8 cellular contexts compared by ENCODE assay signal in genomic region chr3:79517766-79518413, GRCh38.
A peak's percentile ranks its signal among the peaks of the same experiment; 100 is the strongest.
DNase-seq lines count a peak whose midpoint lies in the region; ATAC-seq, FAIRE-seq and TF ChIP-seq lines count a peak whose summit lies in the region.

No MANE protein-coding gene starts in this region.

- no peaks in the 10 kb centered on the region for H3K9me1 ChIP-seq in keratinocyte (ENCODE audit: control insufficient read depth, extremely low read depth, insufficient read depth, low read length)

- no peaks in the 10 kb centered on the region for H3K9me2 ChIP-seq in HCT116 (ENCODE audit: insufficient read depth)

- H3K36me3 ChIP-seq in HCT116 (ENCODE audit: control insufficient read depth in 1 of 2, insufficient read depth in 2 of 2, low read length in 2 of 2) = no peaks in the 10 kb centered on the region
- H3K36me3 ChIP-seq in keratinocyte (ENCODE audit: control insufficient read depth in 2 of 2, extremely low read depth in 1 of 2, insufficient read depth in 2 of 2, low read length in 2 of 2) = no peaks in the 10 kb centered on the region

- BruUV-seq in HCT116 (replicated peaks; lab: Mats Ljungman, UMichigan) = no TSS peak

- H3K27ac ChIP-seq in HCT116 (ENCODE audit: low read depth, low read length) (no peak overlapping the region), keratinocyte (ENCODE audit: control insufficient read depth, insufficient read depth, low read length) (no peak overlapping the region)

- TF ChIP-seq RAD21 in HCT116 (IDR thresholded peaks at IDR 0.05; ENCODE audit: low read depth) = no peak

- peaks cover 0 to 9% of the 10 kb centered on the region in 2 experiments; a peak in 2 of 4 replicates for H3K9me3 ChIP-seq in HCT116 (ENCODE audit: control insufficient read depth in 1 of 2, insufficient read depth in 1 of 2, low read depth in 1 of 2, low read length in 2 of 2)
- no peaks in the 10 kb centered on the region for H3K9me3 ChIP-seq in keratinocyte (ENCODE audit: control insufficient read depth, low read depth, low read length)

- H3K79me2 ChIP-seq in HCT116 (ENCODE audit: insufficient read depth, low read length) (no peaks in the 10 kb centered on the region), keratinocyte (ENCODE audit: control insufficient read depth, insufficient read depth, low read length) (no peaks in the 10 kb centered on the region)

- dilution Hi-C loops in keratinocyte (cut with MboI; ENCODE audit: extremely low pct_ligation_motif_present, low sequenced_read_pairs) = no loop called here

- H4K20me1 ChIP-seq in HCT116 (ENCODE audit: insufficient read depth) = no peaks in the 10 kb centered on the region; the same call in 1 of the 2 replicates
- H4K20me1 ChIP-seq in keratinocyte (ENCODE audit: control insufficient read depth, extremely low read depth, insufficient read depth, low read length) = no peaks in the 10 kb centered on the region

- TF ChIP-seq CTCF in HCT116 (IDR thresholded peaks at IDR 0.05 in 2 of 3, conservative IDR thresholded peaks at IDR 0.05 in 1 of 3; ENCODE audit: borderline replicate concordance in 1 of 3, insufficient read depth in 1 of 3, low read depth in 2 of 3, low read length in 2 of 3) (peak in 2 of 3 experiments; percentile 32 to 33; a peak in 2 of 6 replicates), keratinocyte (optimal IDR thresholded peaks at IDR 0.05 in 1 of 3, IDR thresholded peaks at IDR 0.05 in 1 of 3, conservative IDR thresholded peaks at IDR 0.05 in 1 of 3; ENCODE audit: extremely low read depth in 1 of 3, insufficient read depth in 2 of 3, low read length in 3 of 3) (peak; percentile 67 to 73 (median 72))

- POLR2A ChIA-PET in HCT116 (lab: Charles Lee) = no interaction called here

- CTCF ChIA-PET in HCT116 (lab: Charles Lee) = no interaction called here

- intact Hi-C loops in HCT116 (cut with micrococcal nuclease) = no loop called here

- RAD21 ChIA-PET in HCT116 (lab: Charles Lee; ENCODE audit: low non-redundant PET in 1 of 2, low total read pairs in 2 of 2, uncharacterized antibody in 2 of 2, unreplicated experiment in 2 of 2) = no interaction called here

- ATAC-seq in HCT116 (no peak), SK-N-SH treated with all-trans-retinoic acid at 6 μM for 48 hours (peak; percentile 76), HG02571 (IDR thresholded peaks at IDR 0.05; ENCODE audit: unreplicated experiment) (no peak), HG03159 (IDR thresholded peaks at IDR 0.05; ENCODE audit: unreplicated experiment) (no peak), HG03280 (IDR thresholded peaks at IDR 0.05; ENCODE audit: unreplicated experiment) (no peak)

- no peak overlapping the region for H3K4me3 ChIP-seq in HCT116 (replicated peaks in 1 of 2; ENCODE audit: low read depth in 1 of 2, low read length in 2 of 2)
- no peak overlapping the region for H3K4me3 ChIP-seq in keratinocyte (ENCODE audit: control insufficient read depth in 2 of 3, extremely low read depth in 1 of 3, insufficient read depth in 2 of 3, low read depth in 1 of 3, low read length in 3 of 3)

- DNase-seq in AG20443 (ENCODE audit: low spot score) (peak; percentile 35), HCT116 (ENCODE audit: low read depth, low spot score) (no peak), keratinocyte (ENCODE audit: low read depth, low spot score) (no peak), GF-D8 (lab: John Stamatoyannopoulos, UW) (no peak)

- no peak overlapping the region for H3K9ac ChIP-seq in HCT116 (ENCODE audit: low read length)
- H3K9ac ChIP-seq in keratinocyte (ENCODE audit: control insufficient read depth, extremely low read depth, insufficient read depth, low read length) = no peak overlapping the region

- FAIRE-seq in keratinocyte (lab: Jason Lieb, UNC) = peak; percentile 77

- H3K27me3 ChIP-seq in HCT116 (ENCODE audit: insufficient read depth, low read length) (no peaks in the 10 kb centered on the region), keratinocyte (ENCODE audit: control insufficient read depth, extremely low read depth, insufficient read depth, low read length) (no peaks in the 10 kb centered on the region)

- H2AFZ ChIP-seq in HCT116 (ENCODE audit: low read depth, low read length, poor library complexity, severe bottlenecking) (no peak overlapping the region), keratinocyte (ENCODE audit: control insufficient read depth, low read length) (no peak overlapping the region)

- H3K4me1 ChIP-seq in HCT116 (ENCODE audit: control insufficient read depth in 1 of 2, insufficient read depth in 2 of 2, low read length in 2 of 2) (no peaks in the 10 kb centered on the region), keratinocyte (ENCODE audit: control insufficient read depth, extremely low read depth, insufficient read depth, low read length) (peaks cover 3% of the 10 kb centered on the region)

- H3K4me2 ChIP-seq in HCT116 (ENCODE audit: low read length) = no peak overlapping the region
- no peak overlapping the region for H3K4me2 ChIP-seq in keratinocyte (ENCODE audit: control insufficient read depth, extremely low read depth, insufficient read depth, low read depth, low read length)

- TF ChIP-seq POLR2A in HCT116 (IDR thresholded peaks at IDR 0.05; ENCODE audit: borderline replicate concordance, extremely low read depth, insufficient read depth, insufficient read length) = no peak

TF ChIP-seq in HCT116, 20 proteins besides CTCF, POLR2A, EP300 and RAD21:
- no peak for TF ChIP-seq EZH2 (IDR thresholded peaks at IDR 0.05)
- no peak for TF ChIP-seq SP1 (IDR thresholded peaks at IDR 0.05; ENCODE audit: low read depth)
- TF ChIP-seq POLR2AphosphoS5 (IDR thresholded peaks at IDR 0.05; ENCODE audit: low read depth, low read length) = no peak
- TF ChIP-seq TCF7L2 (IDR thresholded peaks at IDR 0.05; ENCODE audit: borderline replicate concordance, extremely low read depth, insufficient read depth, insufficient read length) = no peak

TF ChIP-seq in SK-N-SH treated with all-trans-retinoic acid at 6 μM for 48 hours, 23 proteins besides CTCF, POLR2A, EP300 and RAD21:
- no peak for TF ChIP-seq ZFP3 (CRISPR knock-in tag; IDR thresholded peaks at IDR 0.05)
- no peak for TF ChIP-seq CREB5 (CRISPR knock-in tag; IDR thresholded peaks at IDR 0.05; ENCODE audit: low read depth)
- TF ChIP-seq BACH2 (CRISPR knock-in tag; IDR thresholded peaks at IDR 0.05; ENCODE audit: borderline replicate concordance) = no peak
- no peak for TF ChIP-seq POU6F1 (CRISPR knock-in tag; IDR thresholded peaks at IDR 0.05; ENCODE audit: borderline replicate concordance, low read depth)
- TF ChIP-seq TCF4 (CRISPR knock-in tag; IDR thresholded peaks at IDR 0.05; ENCODE audit: borderline replicate concordance) = no peak
- no peak for TF ChIP-seq PPARA (CRISPR knock-in tag; IDR thresholded peaks at IDR 0.05; ENCODE audit: borderline replicate concordance)
- no peak for TF ChIP-seq TOX (CRISPR knock-in tag; IDR thresholded peaks at IDR 0.05; ENCODE audit: borderline replicate concordance)
- TF ChIP-seq GLIS3 (CRISPR knock-in tag; IDR thresholded peaks at IDR 0.05) = no peak
- TF ChIP-seq ZNF70 (CRISPR knock-in tag; IDR thresholded peaks at IDR 0.05) = no peak
